Comparison of ENCODE assay signal across 12 cellular contexts in genomic region chr13:41812851-41813250, GRCh38.
DNase-seq lines count a peak whose midpoint lies in the region; ATAC-seq and TF ChIP-seq lines count a peak whose summit lies in the region.
"Had no signal": no experiment of that assay in that cellular context is flagged by ENCODE, and none has a peak within 500 bp of the region (broad histone marks: within the 10 kb centered on the region; RNA-seq: fewer than 3 reads in every experiment).

No MANE protein-coding gene starts in this region.

- H3K14ac ChIP-seq in IMR-90 (replicated peaks; ENCODE audit: low read depth, low read length): peak overlapping the region; percentile 74

- BruUV-seq in IMR-90 (replicated peaks; lab: Mats Ljungman, UMichigan): no TSS peak

- peak overlapping the region; percentile 31; the same call in 1 of the 2 replicates for H4K5ac ChIP-seq in IMR-90 (ENCODE audit: low read depth, low read length)

- dilution Hi-C loops in IMR-90 (cut with HindIII; ENCODE audit: low sequenced_read_pairs, unreplicated experiment): no loop called here

- no peaks in the 10 kb centered on the region for H3K27me3 ChIP-seq in DND-41 (ENCODE audit: insufficient read depth, low read length, poor library complexity)
- no peaks in the 10 kb centered on the region for H3K27me3 ChIP-seq in IMR-90 (ENCODE audit: control insufficient read depth, insufficient read depth, low read length)
- H3K27me3 ChIP-seq: BE2C had no signal

- in situ Hi-C loops in IMR-90 (cut with MboI; ENCODE audit: low sequenced_read_pairs): no loop called here

- H3K4me1 ChIP-seq in DND-41 (ENCODE audit: insufficient read depth, low read length) (no peaks in the 10 kb centered on the region), IMR-90 (ENCODE audit: control insufficient read depth, insufficient read depth, low read length) (peaks cover 2% of the 10 kb centered on the region; the same call in 1 of the 2 replicates)
- H3K4me1 ChIP-seq: BE2C had no signal

- H2AK9ac ChIP-seq in IMR-90 (replicated peaks; ENCODE audit: low read depth, low read length, poor library complexity): no peak overlapping the region

- CTCF ChIA-PET in IMR-90 (lab: Yijun Ruan, JAX): no interaction called here

- peak overlapping the region; percentile 27; the same call in 1 of the 2 replicates for H2BK20ac ChIP-seq in IMR-90 (ENCODE audit: low read depth, low read length)

- H3K4me3 ChIP-seq in DND-41 (ENCODE audit: low read depth in 1 of 2, low read length in 2 of 2): no peak overlapping the region
- no peak overlapping the region for H3K4me3 ChIP-seq in IMR-90 (ENCODE audit: insufficient read depth, low read depth, low read length)

- ATAC-seq in DND-41 (ENCODE audit: insufficient read depth, low read depth) (peak; percentile 39; the same call in 2 of the 3 replicates), GM19023 (IDR thresholded peaks at IDR 0.05; ENCODE audit: unreplicated experiment) (peak; percentile 80), HG02610 (IDR thresholded peaks at IDR 0.05; ENCODE audit: unreplicated experiment) (peak; percentile 83), IMR-90 (ENCODE audit: low read depth) (no peak)
- ATAC-seq: activated T-cell treated with anti-CD3 and anti-CD28 coated beads, Interleukin-2, amount 50 U/mL, for 4 hours had no signal

- POLR2A ChIA-PET in IMR-90 (lab: Charles Lee; ENCODE audit: unreplicated experiment): no interaction called here

- H3K36me3 ChIP-seq in DND-41 (ENCODE audit: insufficient read depth, low read length) (peaks cover 40% of the 10 kb centered on the region), IMR-90 (ENCODE audit: control insufficient read depth, insufficient read depth, low read length) (0 out of 2 replicates have a peak, but pooled peaks cover 1% of the 10 kb centered on the region)

- no CpG with 5 or more reads among the region's 2 CpGs for WGBS in IMR-90 (ENCODE audit: extremely low coverage in 2 of 2, insufficient read length in 1 of 2), 2 experiments

- H2AFZ ChIP-seq in DND-41 (ENCODE audit: low read depth, low read length): no peak overlapping the region
- no peak overlapping the region for H2AFZ ChIP-seq in IMR-90 (replicated peaks; ENCODE audit: low read length, poor library complexity)

- H3K4me2 ChIP-seq in DND-41 (ENCODE audit: insufficient read depth, low read length) (no peak overlapping the region), IMR-90 (ENCODE audit: low read depth, low read length) (no peak overlapping the region)

- H3K9me1 ChIP-seq in IMR-90 (ENCODE audit: insufficient read depth, low read length): no peaks in the 10 kb centered on the region; the same call in 1 of the 2 replicates

- H4K20me1 ChIP-seq in DND-41 (ENCODE audit: insufficient read depth, low read length) (no peaks in the 10 kb centered on the region), IMR-90 (ENCODE audit: insufficient read depth, low read length) (no peaks in the 10 kb centered on the region)

- peak overlapping the region; percentile 50; the same call in 1 of the 2 replicates for H3K4ac ChIP-seq in IMR-90 (ENCODE audit: low read depth, low read length)

- peak overlapping the region; percentile 20; the same call in 1 of the 2 replicates for H3K18ac ChIP-seq in IMR-90 (ENCODE audit: low read depth, low read length)

- DNase-seq in DND-41: no peak
- DNase-seq in IMR-90: no peak
- no peak for DNase-seq in NCI-H345 treated with DMSO at 0.1 percent for 48 hours (lab: John Stamatoyannopoulos, UW; ENCODE audit: unreplicated experiment)
- no peak for DNase-seq in stimulated activated CD4-positive, alpha-beta T cell treated with anti-CD3 and anti-CD28 coated beads, Interleukin-4, amount 100 ng/mL, for 4 hours
- DNase-seq in dermis blood vessel endothelial cell: no peak
- no peak for DNase-seq in AG20443 (ENCODE audit: low spot score)
- DNase-seq: activated T-cell treated with anti-CD3 and anti-CD28 coated beads, Interleukin-2, amount 50 U/mL, for 4 hours; BE2C; NCI-H1417 treated with DMSO at 0.1 percent for 48 hours; T1000 had no signal

- no peak overlapping the region for H2BK15ac ChIP-seq in IMR-90 (ENCODE audit: low read depth, low read length)

- H3K23ac ChIP-seq in IMR-90 (ENCODE audit: low read depth, low read length): peak overlapping the region; percentile 52; the same call in 1 of the 2 replicates

- peak overlapping the region in 1 of 2 experiments; percentile 24; a peak in 1 of 4 replicates for H4K8ac ChIP-seq in IMR-90 (ENCODE audit: low read depth in 2 of 2, low read length in 2 of 2)

- intact Hi-C loops in IMR-90 (cut with micrococcal nuclease): no loop called here

- TF ChIP-seq RAD21 in IMR-90 (IDR thresholded peaks at IDR 0.05; ENCODE audit: low read length): no peak

- no peaks in the 10 kb centered on the region for H3K9me3 ChIP-seq in DND-41 (ENCODE audit: insufficient read depth, low read length, severe bottlenecking)
- peaks cover 2% of the 10 kb centered on the region; the same call in 1 of the 2 replicates for H3K9me3 ChIP-seq in IMR-90 (ENCODE audit: control insufficient read depth, insufficient read depth, low read length)
- H3K9me3 ChIP-seq: BE2C had no signal

- H4K91ac ChIP-seq in IMR-90 (ENCODE audit: insufficient read depth, low read depth, low read length): no peak overlapping the region

- H3K27ac ChIP-seq in DND-41 (ENCODE audit: low read length): no peak overlapping the region
- no peak overlapping the region for H3K27ac ChIP-seq in IMR-90 (ENCODE audit: insufficient read depth, low read length)

- H3K9ac ChIP-seq in DND-41 (ENCODE audit: low read depth, low read length) (no peak overlapping the region), IMR-90 (ENCODE audit: low read depth, low read length) (no peak overlapping the region)

- peak overlapping the region; percentile 59 for H2BK5ac ChIP-seq in IMR-90 (ENCODE audit: low read depth, low read length, poor library complexity, severe bottlenecking)

- peaks cover 0 to 3% of the 10 kb centered on the region in 2 experiments; a peak in 1 of 4 replicates for H3K79me1 ChIP-seq in IMR-90 (ENCODE audit: low read depth in 1 of 2, low read length in 2 of 2)

- no peak for TF ChIP-seq POLR2A in IMR-90 (IDR thresholded peaks at IDR 0.05; ENCODE audit: low read depth, low read length)

- H2BK120ac ChIP-seq in IMR-90 (ENCODE audit: low read depth, low read length): peak overlapping the region; percentile 47; the same call in 1 of the 2 replicates

- H3K56ac ChIP-seq in IMR-90 (ENCODE audit: extremely low read depth, insufficient read depth, low read length): no peak overlapping the region

- no peaks in the 10 kb centered on the region for H3K79me2 ChIP-seq in DND-41 (ENCODE audit: insufficient read depth, low read length)

- peak overlapping the region; percentile 20; the same call in 1 of the 2 replicates for H2AK5ac ChIP-seq in IMR-90 (ENCODE audit: low read depth, low read length)

- TF ChIP-seq CTCF in DND-41 (IDR thresholded peaks at IDR 0.05; ENCODE audit: borderline replicate concordance, extremely low read depth, low read length, poor library complexity, severe bottlenecking): no peak
- TF ChIP-seq CTCF in IMR-90 (conservative IDR thresholded peaks at IDR 0.05; ENCODE audit: low read depth, low read length): no peak

TF ChIP-seq in IMR-90, 13 proteins besides CTCF, POLR2A, EP300 and RAD21:
- no peak for TF ChIP-seq CEBPB (IDR thresholded peaks at IDR 0.05; ENCODE audit: low read depth, low read length)
- no peak for TF ChIP-seq RCOR1 (IDR thresholded peaks at IDR 0.05; ENCODE audit: insufficient replicate concordance, low read length)
- TF ChIP-seq SMC3 (IDR thresholded peaks at IDR 0.05; ENCODE audit: low read depth, low read length): no peak
- TF ChIP-seq USF2 (IDR thresholded peaks at IDR 0.05; ENCODE audit: low read depth, low read length): no peak
- TF ChIP-seq MAZ (IDR thresholded peaks at IDR 0.05; ENCODE audit: borderline replicate concordance, low read depth, low read length): no peak
- TF ChIP-seq, protein P1, sequence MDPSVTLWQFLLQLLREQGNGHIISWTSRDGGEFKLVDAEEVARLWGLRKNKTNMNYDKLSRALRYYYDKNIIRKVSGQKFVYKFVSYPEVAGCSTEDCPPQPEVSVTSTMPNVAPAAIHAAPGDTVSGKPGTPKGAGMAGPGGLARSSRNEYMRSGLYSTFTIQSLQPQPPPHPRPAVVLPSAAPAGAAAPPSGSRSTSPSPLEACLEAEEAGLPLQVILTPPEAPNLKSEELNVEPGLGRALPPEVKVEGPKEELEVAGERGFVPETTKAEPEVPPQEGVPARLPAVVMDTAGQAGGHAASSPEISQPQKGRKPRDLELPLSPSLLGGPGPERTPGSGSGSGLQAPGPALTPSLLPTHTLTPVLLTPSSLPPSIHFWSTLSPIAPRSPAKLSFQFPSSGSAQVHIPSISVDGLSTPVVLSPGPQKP (IDR thresholded peaks at IDR 0.05; ENCODE audit: borderline replicate concordance, low read depth, low read length): no peak
- no peak for TF ChIP-seq BHLHE40 (IDR thresholded peaks at IDR 0.05; ENCODE audit: low read depth, low read length)
- no peak for TF ChIP-seq FOS (IDR thresholded peaks at IDR 0.05; ENCODE audit: low read depth, low read length)
- TF ChIP-seq RFX5 (IDR thresholded peaks at IDR 0.05; ENCODE audit: low read depth, low read length): no peak
- no peak for TF ChIP-seq NFE2L2 (IDR thresholded peaks at IDR 0.05; ENCODE audit: low read depth, low read length)
- no peak for TF ChIP-seq MXI1 (IDR thresholded peaks at IDR 0.05; ENCODE audit: borderline replicate concordance, low read depth, low read length)
- no peak for TF ChIP-seq CHD1 (IDR thresholded peaks at IDR 0.05; ENCODE audit: low read depth, low read length)
- no peak for TF ChIP-seq MAFK (IDR thresholded peaks at IDR 0.05; ENCODE audit: low read depth, low read length)
